Comparison of ENCODE assay signal across 16 cellular contexts in genomic region chr15:69158843-69159240, GRCh38. TPM values are rescaled to one million over a fixed set of nuclear protein-coding genes. Genes with fewer than 3 reads are reported as not detected.
DNase-seq lines count a peak whose midpoint lies in the region; TF ChIP-seq lines count a peak whose summit lies in the region.
"Had no signal": no experiment of that assay in that cellular context is flagged by ENCODE, and none has a peak within 500 bp of the region (broad histone marks: within the 10 kb centered on the region; RNA-seq: fewer than 3 reads in every experiment).

No MANE protein-coding gene starts in this region.

- no peaks in the 10 kb centered on the region for H3K9me3 Mint-ChIP-seq in T-helper 1 cell treated with Interleukin-12 subunit alpha and Interleukin-12 subunit beta and Interleukin-4 antibody, amounts not matched to agents 30 μg/mL and 1 μg/mL, for 36 hours
- H3K9me3 Mint-ChIP-seq in neural crest cell: no peaks in the 10 kb centered on the region

- H3K4me3 ChIP-seq in PC-9: no peak overlapping the region
- H3K4me3 ChIP-seq in suprapubic skin: no peak overlapping the region
- H3K4me3 ChIP-seq in ovary: no peak overlapping the region
- H3K4me3 ChIP-seq: BLaER1 treated with 17β-estradiol and CSF1 and Interleukin-3, amounts not matched to agents 10 nM and 100 nM had no signal

- no peaks in the 10 kb centered on the region for H3K9me3 ChIP-seq in PC-9 (ENCODE audit: insufficient read depth, low read depth)
- no peaks in the 10 kb centered on the region for H3K9me3 ChIP-seq in suprapubic skin
- H3K9me3 ChIP-seq in ovary: no peaks in the 10 kb centered on the region
- H3K9me3 ChIP-seq: BLaER1 treated with 17β-estradiol and CSF1 and Interleukin-3, amounts not matched to agents 10 nM and 100 nM; body of pancreas; upper lobe of right lung had no signal

- no peak overlapping the region for H3K27ac Mint-ChIP-seq in T-helper 1 cell treated with Interleukin-12 subunit alpha and Interleukin-12 subunit beta and Interleukin-4 antibody, amounts not matched to agents 30 μg/mL and 1 μg/mL, for 36 hours
- no peak overlapping the region for H3K27ac Mint-ChIP-seq in neural crest cell (ENCODE audit: unreplicated experiment)

- POLR2A ChIA-PET in PC-9 (lab: Charles Lee; ENCODE audit: unreplicated experiment): interaction anchor here (0.7 kb wide), 2 partner anchors 14 to 199 kb away, joined by 5 to 7 read pairs; no protein-coding TSS in a partner anchor

- no TSS peak for BruUV-seq in PC-9 (replicated peaks; lab: Mats Ljungman, UMichigan)

- H4K20me1 ChIP-seq in PC-9 (ENCODE audit: insufficient read depth): peaks cover 7% of the 10 kb centered on the region; the same call in 1 of the 2 replicates

- intact Hi-C loops in PC-9 (cut with micrococcal nuclease; ENCODE audit: unreplicated experiment): no loop called here
- intact Hi-C loops in ovary (cut with DNase I): no loop called here

- H3K4me2 ChIP-seq in PC-9: peak overlapping the region; percentile 85; the same call in 1 of the 2 replicates

- TF ChIP-seq POLR2A in suprapubic skin (IDR thresholded peaks at IDR 0.05) (no peak), ovary (IDR thresholded peaks at IDR 0.05) (no peak)

- no peaks in the 10 kb centered on the region; the same call in 1 of the 2 replicates for H3K9me2 ChIP-seq in PC-9 (ENCODE audit: insufficient read depth)

- H3K27ac ChIP-seq in PC-9: no peak overlapping the region
- peak overlapping the region; percentile 90 for H3K27ac ChIP-seq in caudate nucleus (ENCODE audit: low read depth, low read length)
- H3K27ac ChIP-seq in suprapubic skin: no peak overlapping the region
- H3K27ac ChIP-seq in ovary: no peak overlapping the region
- H3K27ac ChIP-seq: BLaER1 treated with 17β-estradiol and CSF1 and Interleukin-3, amounts not matched to agents 10 nM and 100 nM; upper lobe of right lung had no signal

- CTCF ChIA-PET in PC-9 (lab: Charles Lee): interaction anchor here (0.5 kb wide), 1 partner anchor 9 kb away, joined by 4 read pairs; no protein-coding TSS in a partner anchor

- no peak for DNase-seq in T-helper 1 cell
- no peak for DNase-seq in PC-9
- no peak for DNase-seq in caudate nucleus (lab: John Stamatoyannopoulos, UW)
- no peak for DNase-seq in neural crest cell (ENCODE audit: low read depth, low spot score)
- DNase-seq in A172 (ENCODE audit: low spot score): no peak
- DNase-seq in suprapubic skin (ENCODE audit: low spot score in 2 of 2): no peak
- DNase-seq in ovary: no peak
- DNase-seq: activated CD8-positive, alpha-beta memory T cell treated with anti-CD3 and anti-CD28 coated beads for 24 hours; activated gamma-delta T cell treated with Interleukin-2 at 50 U/mL for 16 hours; body of pancreas; DMS79; left ventricle myocardium superior; NCI-H1436 treated with DMSO at 0.1 percent for 48 hours; upper lobe of right lung had no signal

- peaks cover 53% of the 10 kb centered on the region for H3K27me3 Mint-ChIP-seq in T-helper 1 cell treated with Interleukin-12 subunit alpha and Interleukin-12 subunit beta and Interleukin-4 antibody, amounts not matched to agents 30 μg/mL and 1 μg/mL, for 36 hours (ENCODE audit: low read depth)
- no peaks in the 10 kb centered on the region for H3K27me3 Mint-ChIP-seq in neural crest cell (ENCODE audit: low read depth)

- no peaks in the 10 kb centered on the region for H3K36me3 Mint-ChIP-seq in T-helper 1 cell treated with Interleukin-12 subunit alpha and Interleukin-12 subunit beta and Interleukin-4 antibody, amounts not matched to agents 30 μg/mL and 1 μg/mL, for 36 hours (ENCODE audit: low read depth)
- no peaks in the 10 kb centered on the region for H3K36me3 Mint-ChIP-seq in neural crest cell (ENCODE audit: low read depth)

- H2AFZ ChIP-seq in PC-9: no peak overlapping the region

- H3K27me3 ChIP-seq in PC-9 (ENCODE audit: insufficient read depth, low read depth) (no peaks in the 10 kb centered on the region), suprapubic skin (no peaks in the 10 kb centered on the region), ovary (no peaks in the 10 kb centered on the region)
- H3K27me3 ChIP-seq: BLaER1 treated with 17β-estradiol and CSF1 and Interleukin-3, amounts not matched to agents 10 nM and 100 nM; body of pancreas; upper lobe of right lung had no signal

- peaks cover 11% of the 10 kb centered on the region for H3K4me1 Mint-ChIP-seq in T-helper 1 cell treated with Interleukin-12 subunit alpha and Interleukin-12 subunit beta and Interleukin-4 antibody, amounts not matched to agents 30 μg/mL and 1 μg/mL, for 36 hours (ENCODE audit: low read depth)
- H3K4me1 Mint-ChIP-seq in neural crest cell: peaks cover 18% of the 10 kb centered on the region

- H3K79me2 ChIP-seq in PC-9 (ENCODE audit: low read depth): peaks cover 32% of the 10 kb centered on the region

- no peaks in the 10 kb centered on the region for H3F3A ChIP-seq in PC-9 (ENCODE audit: insufficient read depth, low read depth)

- TF ChIP-seq CTCF in PC-9 (conservative IDR thresholded peaks at IDR 0.05) (no peak), neural crest cell (conservative IDR thresholded peaks at IDR 0.05) (no peak), suprapubic skin (IDR thresholded peaks at IDR 0.05) (no peak), ovary (IDR thresholded peaks at IDR 0.05) (no peak)

- 78% methylated on average over 6 of the region's 6 CpGs for WGBS in suprapubic skin
- WGBS in ovary, 3 donors: 91 to 93% (median 92%) methylated on average over 6 of the region's 6 CpGs

- TF ChIP-seq EP300 in suprapubic skin (IDR thresholded peaks at IDR 0.05) (no peak), ovary (IDR thresholded peaks at IDR 0.05) (no peak)

- H3K36me3 ChIP-seq in PC-9 (ENCODE audit: low read depth): no peaks in the 10 kb centered on the region
- no peaks in the 10 kb centered on the region for H3K36me3 ChIP-seq in suprapubic skin
- H3K36me3 ChIP-seq in ovary: no peaks in the 10 kb centered on the region
- H3K36me3 ChIP-seq: BLaER1 treated with 17β-estradiol and CSF1 and Interleukin-3, amounts not matched to agents 10 nM and 100 nM; upper lobe of right lung had no signal

- H3K4me1 ChIP-seq in PC-9 (replicated peaks; ENCODE audit: insufficient read depth): peaks cover 26% of the 10 kb centered on the region
- peaks cover 15% of the 10 kb centered on the region for H3K4me1 ChIP-seq in suprapubic skin
- H3K4me1 ChIP-seq in ovary (ENCODE audit: insufficient read depth): no peaks in the 10 kb centered on the region

- H3K4me3 Mint-ChIP-seq in T-helper 1 cell treated with Interleukin-12 subunit alpha and Interleukin-12 subunit beta and Interleukin-4 antibody, amounts not matched to agents 30 μg/mL and 1 μg/mL, for 36 hours: peak overlapping the region; percentile 50
- H3K4me3 Mint-ChIP-seq in neural crest cell: peak overlapping the region; percentile 99

RNA-seq across cellular contexts. Expression of gene GLCE, which starts 1.6 kb away (rescaled TPM):
- total RNA-seq in PC-9 (2021): 24.7 and 31.3 TPM in 2 replicates
- total RNA-seq in neural crest cell: 16.1 and 17.8 TPM in 2 replicates
- 12.5 and 17.8 TPM in 2 replicates for total RNA-seq in A172 (2014; rRNA removed; shearing (Covaris generic))
- total RNA-seq in suprapubic skin: 10 to 100 TPM; 16.1 to 18.9 (median 16.9) TPM
- 10 to 100 TPM; 12.2 to 23.2 (median 17.5) TPM for total RNA-seq in ovary
- 10 to 100 TPM; 13.0 to 15.6 TPM for polyA plus RNA-seq in ovary
